ENCODE assay signal across 1 cellular context in genomic region chr3:72418149-72418686, GRCh38.
TF ChIP-seq lines count a peak whose summit lies in the region.

No MANE protein-coding gene starts in this region.

TF ChIP-seq in WTC11, 78 proteins besides CTCF, POLR2A, EP300 and RAD21 (continued from another document):
- TF ChIP-seq ARID4B (CRISPR knock-in tag; IDR thresholded peaks at IDR 0.05; ENCODE audit: borderline replicate concordance) (no peak), SMAD4 (CRISPR knock-in tag; IDR thresholded peaks at IDR 0.05) (no peak), SMAD3 (CRISPR knock-in tag; IDR thresholded peaks at IDR 0.05; ENCODE audit: borderline replicate concordance) (no peak), STAT6 (CRISPR knock-in tag; conservative IDR thresholded peaks at IDR 0.05; ENCODE audit: low read depth) (no peak)
